ENCODE assay signal across 8 cellular contexts in the genomic region with DNA sequence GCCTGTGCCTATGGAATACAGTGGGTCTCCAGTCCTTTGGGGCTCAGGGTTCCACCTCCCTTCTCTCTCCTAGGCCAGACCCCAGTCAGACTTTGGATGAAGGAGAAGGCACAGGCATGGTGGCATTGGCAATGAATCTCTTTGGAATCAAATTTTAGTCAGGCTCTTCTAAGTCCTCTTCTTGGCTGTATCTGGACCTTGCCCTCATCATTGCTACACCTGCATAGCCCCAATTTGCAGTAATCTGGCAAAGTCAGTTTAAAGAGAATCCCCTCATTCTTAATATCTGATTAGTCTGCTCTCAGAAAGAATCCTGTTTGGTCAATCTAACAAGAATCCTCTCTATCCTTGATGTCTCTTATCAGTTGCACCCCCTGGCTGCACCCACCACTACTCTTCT.
"Had no signal": no experiment of that assay in that cellular context is flagged by ENCODE, and none has a peak within 500 bp of the region (broad histone marks: within the 10 kb centered on the region; RNA-seq: fewer than 3 reads in every experiment).

No MANE protein-coding gene starts in this region.

- H3K9me3 Mint-ChIP-seq: GM23338 had no signal

- FAIRE-seq: H54, K562 had no signal

- H3K4me2 ChIP-seq: GM23338 had no signal

- H3K27ac ChIP-seq: HL-60 had no signal

- H2AFZ ChIP-seq: GM23338 had no signal

- ATAC-seq: GM23338, K562 had no signal

- H3K4me3 ChIP-seq: GM23338, K562 had no signal

- H3K4me3 Mint-ChIP-seq: GM23338, H9 had no signal

- H3K27ac Mint-ChIP-seq: GM23338, H9 had no signal

- DNase-seq: H9, HCEC 1CT, IMR-90, KG1 had no signal
